In genomic region chr3:58679974-58680656, GRCh38 we compare ENCODE assay signal across 1 cellular context.
TF ChIP-seq lines count a peak whose summit lies in the region.

No MANE protein-coding gene starts in this region.

TF ChIP-seq in H1, 55 proteins besides CTCF, POLR2A, EP300 and RAD21 (continued from another document):
- TF ChIP-seq NRF1 (IDR thresholded peaks at IDR 0.05; ENCODE audit: low read depth, low read length) (no peak), TCF12 (IDR thresholded peaks at IDR 0.05; ENCODE audit: low read depth, low read length) (no peak), E2F6 (IDR thresholded peaks at IDR 0.05) (no peak), ZNF274 (IDR thresholded peaks at IDR 0.05; ENCODE audit: borderline replicate concordance, extremely low read depth, low read length) (no peak), TAF7 (optimal IDR thresholded peaks at IDR 0.05; ENCODE audit: borderline replicate concordance, low read depth, low read length) (no peak), USF2 (IDR thresholded peaks at IDR 0.05; ENCODE audit: low read length) (no peak)
